ENCODE assay signal across 22 cellular contexts in the genomic region with DNA sequence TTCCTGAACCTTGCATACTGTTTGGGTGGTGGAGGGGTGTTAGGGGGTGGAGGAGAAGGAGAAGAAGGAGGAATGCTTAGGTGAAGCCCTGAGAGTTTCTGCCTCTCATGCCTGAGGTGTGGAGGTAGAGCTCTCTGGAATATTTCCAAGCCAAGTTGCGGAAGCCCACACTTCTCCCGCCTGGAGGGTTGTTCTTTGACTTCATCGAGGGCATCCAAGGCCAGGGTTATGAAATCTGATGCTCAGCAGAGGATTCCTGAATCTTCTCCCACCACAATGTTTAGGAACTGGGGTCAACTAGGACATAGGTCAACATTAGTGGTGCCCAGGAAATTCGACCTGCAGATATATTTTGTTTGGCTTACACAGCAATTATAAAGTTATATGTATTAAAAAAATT.
"Had no signal": no experiment of that assay in that cellular context is flagged by ENCODE, and none has a peak within 500 bp of the region (broad histone marks: within the 10 kb centered on the region; RNA-seq: fewer than 3 reads in every experiment).

No MANE protein-coding gene starts in this region.

- H3K4me3 Mint-ChIP-seq: activated CD4-positive, alpha-beta memory T cell treated with anti-CD3 and anti-CD28 coated beads for 36 hours; activated T-cell treated with anti-CD3 and anti-CD28 coated beads, Interleukin-2, amount 50 U/mL, for 24 hours; natural killer cell had no signal

- DNase-seq: activated CD4-positive, alpha-beta memory T cell treated with anti-CD3 and anti-CD28 coated beads for 36 hours; activated CD4-positive, alpha-beta T cell treated with anti-CD3 and anti-CD28 coated beads for 48 hours; activated CD8-positive, alpha-beta memory T cell treated with anti-CD3 and anti-CD28 coated beads, Interleukin-2, amount 50 U/mL, for 48 hours; activated gamma-delta T cell treated with Interleukin-2 at 50 U/mL for 16 hours; activated naive CD4-positive, alpha-beta T cell treated with anti-CD3 and anti-CD28 coated beads, Interleukin-2, amount 50 U/mL, for 16 hours; activated T-cell treated with anti-CD3 and anti-CD28 coated beads, Interleukin-2, amount 50 U/mL, for 24 hours; amygdala; dermis blood vessel endothelial cell; effector CD4-positive, alpha-beta T cell; foreskin melanocyte; left lung; lower lobe of right lung; mesendoderm; natural killer cell; right cardiac atrium; stimulated activated CD4-positive, alpha-beta T cell treated with anti-CD3 and anti-CD28 coated beads, Interleukin-15, amount 100 ng/mL, for 24 hours; stimulated activated CD4-positive, alpha-beta T cell treated with anti-CD3 and anti-CD28 coated beads, Interleukin-2, amount 100 ng/mL, for 24 hours; stimulated activated naive CD4-positive, alpha-beta T cell treated with Interleukin-2 at 50 U/mL for 16 hours; uterus had no signal

- H3K36me3 Mint-ChIP-seq: activated CD4-positive, alpha-beta memory T cell treated with anti-CD3 and anti-CD28 coated beads for 36 hours; natural killer cell had no signal

- H3K27ac Mint-ChIP-seq: activated CD4-positive, alpha-beta memory T cell treated with anti-CD3 and anti-CD28 coated beads for 36 hours; activated T-cell treated with anti-CD3 and anti-CD28 coated beads, Interleukin-2, amount 50 U/mL, for 24 hours; natural killer cell had no signal

- H3K27ac ChIP-seq: esophagus muscularis mucosa, left lung, lower lobe of right lung, tibial nerve, uterus had no signal

- H3K27me3 ChIP-seq: esophagus muscularis mucosa, left lung, tibial nerve, uterus had no signal

- H3K4me3 ChIP-seq: esophagus muscularis mucosa, left lung, lower lobe of right lung, tibial nerve, uterus had no signal

- H3K4me1 Mint-ChIP-seq: natural killer cell had no signal

- H3K36me3 ChIP-seq: esophagus muscularis mucosa, left lung, lower lobe of right lung, tibial nerve, uterus had no signal

- ATAC-seq: activated CD4-positive, CD25-positive, alpha-beta regulatory T cell treated with anti-CD3 and anti-CD28 coated beads, Interleukin-2, amount 50 U/mL, for 24 hours; left lung; lower lobe of right lung; natural killer cell; right cardiac atrium had no signal

- H3K27me3 Mint-ChIP-seq: activated CD4-positive, alpha-beta memory T cell treated with anti-CD3 and anti-CD28 coated beads for 36 hours; activated T-cell treated with anti-CD3 and anti-CD28 coated beads, Interleukin-2, amount 50 U/mL, for 24 hours had no signal

- H3K9me3 ChIP-seq: esophagus muscularis mucosa, left lung, lower lobe of right lung, tibial nerve, uterus had no signal

- H3K9me3 Mint-ChIP-seq: activated CD4-positive, alpha-beta memory T cell treated with anti-CD3 and anti-CD28 coated beads for 36 hours; activated T-cell treated with anti-CD3 and anti-CD28 coated beads, Interleukin-2, amount 50 U/mL, for 24 hours; natural killer cell had no signal

- H3K4me1 ChIP-seq: esophagus muscularis mucosa, left lung, lower lobe of right lung, tibial nerve, uterus had no signal
